Comparison of ENCODE assay signal across 8 cellular contexts in genomic region chr10:22648547-22648961, GRCh38.
DNase-seq lines count a peak whose midpoint lies in the region; ATAC-seq and TF ChIP-seq lines count a peak whose summit lies in the region.

No MANE protein-coding gene starts in this region.

- H3K27ac Mint-ChIP-seq in nephron = peak overlapping the region; percentile 24 to 75 (median 59)

- peak overlapping the region; percentile 16 for H3K4me3 ChIP-seq in adipocyte (ENCODE audit: low read length)
- H3K4me3 ChIP-seq in body of pancreas = no peak overlapping the region

- DNase-seq in adipocyte (ENCODE audit: low read depth) (peak; percentile 58), body of pancreas (no peak)
- DNase-seq in effector CD4-positive, alpha-beta T cell = no peak
- no peak for DNase-seq in activated CD8-positive, alpha-beta memory T cell treated with anti-CD3 and anti-CD28 coated beads, Interleukin-2, amount 50 U/mL, for 48 hours

- peaks cover 5% of the 10 kb centered on the region for H3K27me3 Mint-ChIP-seq in nephron (ENCODE audit: low read depth)

- H3K27me3 ChIP-seq in adipocyte (replicated peaks; ENCODE audit: control insufficient read depth, insufficient read depth, low read length) (no peaks in the 10 kb centered on the region), body of pancreas (no peaks in the 10 kb centered on the region)

- H3K9me3 Mint-ChIP-seq in nephron = no peaks in the 10 kb centered on the region

- 32 to 63% methylated on average over 2 of the region's 2 CpGs for WGBS in body of pancreas, 2 donors

- H3K4me1 Mint-ChIP-seq in nephron = peaks cover 61% of the 10 kb centered on the region

- H3K4me3 Mint-ChIP-seq in nephron = no peak overlapping the region

- peaks cover 23% of the 10 kb centered on the region for H3K4me1 ChIP-seq in adipocyte (ENCODE audit: control insufficient read depth, insufficient read depth, low read length)
- H3K4me1 ChIP-seq in body of pancreas = peaks cover 18% of the 10 kb centered on the region

- TF ChIP-seq POLR2A in body of pancreas (IDR thresholded peaks at IDR 0.05) = no peak

- intact Hi-C loops in body of pancreas (cut with DNase I) = no loop called here

- H3K36me3 Mint-ChIP-seq in nephron (ENCODE audit: low read depth) = no peaks in the 10 kb centered on the region

- H3K9me3 ChIP-seq in adipocyte (ENCODE audit: control insufficient read depth, low read length) = no peaks in the 10 kb centered on the region
- H3K9me3 ChIP-seq in body of pancreas = no peaks in the 10 kb centered on the region

- ATAC-seq in GM18502 (IDR thresholded peaks at IDR 0.05; ENCODE audit: poor library complexity, unreplicated experiment) (peak; percentile 42), HG02678 (IDR thresholded peaks at IDR 0.05; ENCODE audit: unreplicated experiment) (peak; percentile 42), body of pancreas (no peak), HG03135 (IDR thresholded peaks at IDR 0.05; ENCODE audit: unreplicated experiment) (no peak)

- no peaks in the 10 kb centered on the region for H3K36me3 ChIP-seq in adipocyte (ENCODE audit: control insufficient read depth, insufficient read depth, low read length, severe bottlenecking)
- H3K36me3 ChIP-seq in body of pancreas (replicated peaks in 1 of 2; ENCODE audit: insufficient read depth in 1 of 2, low read depth in 2 of 2) = no peaks in the 10 kb centered on the region

- peak overlapping the region in 1 of 4 donors; percentile 18 for H3K27ac ChIP-seq in body of pancreas

- TF ChIP-seq CTCF in nephron (IDR thresholded peaks at IDR 0.05; ENCODE audit: unreplicated experiment in 3 of 3) = no peak
- TF ChIP-seq CTCF in body of pancreas (IDR thresholded peaks at IDR 0.05) = no peak

- H3K9ac ChIP-seq in adipocyte (ENCODE audit: low read length) = peak overlapping the region; percentile 50

Comparison
In these comparisons a context has a peak if more than half of its experiments do, and no peak if none do; other contexts are left out.
1. ATAC-seq: peak in GM18502 (single experiment) and HG02678 (single experiment); none in body of pancreas (single experiment) and HG03135 (single experiment).